1 cellular context compared by ENCODE assay signal in genomic region chr2:118738524-118739308, GRCh38.
TF ChIP-seq lines count a peak whose summit lies in the region.

No MANE protein-coding gene starts in this region.

TF ChIP-seq in WTC11, 78 proteins besides CTCF, POLR2A, EP300 and RAD21 (continued from another document):
- no peak for TF ChIP-seq ZNF532 (CRISPR knock-in tag; IDR thresholded peaks at IDR 0.05; ENCODE audit: borderline replicate concordance)
- no peak for TF ChIP-seq CBFB (CRISPR knock-in tag; IDR thresholded peaks at IDR 0.05; ENCODE audit: low read depth)
- TF ChIP-seq ZNF263 (CRISPR knock-in tag; IDR thresholded peaks at IDR 0.05; ENCODE audit: low read depth) = no peak
- TF ChIP-seq GTF2I (CRISPR knock-in tag; conservative IDR thresholded peaks at IDR 0.05) = no peak
- no peak for TF ChIP-seq USF1 (CRISPR knock-in tag; IDR thresholded peaks at IDR 0.05)
- TF ChIP-seq NR2C2 (CRISPR knock-in tag; IDR thresholded peaks at IDR 0.05) = no peak
- TF ChIP-seq TP53 (CRISPR knock-in tag; IDR thresholded peaks at IDR 0.05) = no peak
- TF ChIP-seq E2F4 (CRISPR knock-in tag; IDR thresholded peaks at IDR 0.05; ENCODE audit: borderline replicate concordance, low read depth) = no peak
- TF ChIP-seq ZSCAN18 (CRISPR knock-in tag; IDR thresholded peaks at IDR 0.05) = no peak
- TF ChIP-seq OVOL2 (CRISPR knock-in tag; IDR thresholded peaks at IDR 0.05; ENCODE audit: borderline replicate concordance) = no peak
- no peak for TF ChIP-seq NR3C1 (CRISPR knock-in tag; conservative IDR thresholded peaks at IDR 0.05; ENCODE audit: low read depth)
- no peak for TF ChIP-seq RELA (CRISPR knock-in tag; IDR thresholded peaks at IDR 0.05; ENCODE audit: borderline replicate concordance)
